Comparison of ENCODE assay signal across 26 cellular contexts in genomic region chr5:113490317-113490716, GRCh38. TPM values are rescaled to one million over a fixed set of nuclear protein-coding genes. Genes with fewer than 3 reads are reported as not detected.
DNase-seq lines count a peak whose midpoint lies in the region; ATAC-seq, FAIRE-seq and TF ChIP-seq lines count a peak whose summit lies in the region.
"Had no signal": no experiment of that assay in that cellular context is flagged by ENCODE, and none has a peak within 500 bp of the region (broad histone marks: within the 10 kb centered on the region; RNA-seq: fewer than 3 reads in every experiment).

No MANE protein-coding gene starts in this region.

- H3K36me3 ChIP-seq in breast epithelium (no peaks in the 10 kb centered on the region), astrocyte (ENCODE audit: insufficient read depth, low read length) (no peaks in the 10 kb centered on the region), suprapubic skin (no peaks in the 10 kb centered on the region)
- H3K36me3 ChIP-seq: BLaER1, HAP-1 had no signal

- H2AFZ ChIP-seq in astrocyte (ENCODE audit: low read depth, low read length), result no peak overlapping the region

- intact Hi-C loops in MCF 10A (cut with micrococcal nuclease) (no loop called here), breast epithelium (cut with DNase I; ENCODE audit: low total_unique reads) (no loop called here)

- H3K9me3 Mint-ChIP-seq in MCF 10A (ENCODE audit: unreplicated experiment) (no peaks in the 10 kb centered on the region), astrocyte (ENCODE audit: unreplicated experiment) (peaks cover 21% of the 10 kb centered on the region), osteocyte (ENCODE audit: unreplicated experiment) (peaks cover 7% of the 10 kb centered on the region)

- no peak for FAIRE-seq in astrocyte (lab: Jason Lieb, UNC)
- FAIRE-seq: A549, GM12878, GM19239 had no signal

- ATAC-seq in GM19395 (IDR thresholded peaks at IDR 0.05; ENCODE audit: unreplicated experiment), result no peak
- ATAC-seq in HG03571 (IDR thresholded peaks at IDR 0.05; ENCODE audit: unreplicated experiment), result no peak
- ATAC-seq: A549, GM12878 had no signal

- CTCF ChIA-PET in MCF 10A (lab: Yijun Ruan, JAX), result interaction anchor here (1.1 to 5.6 kb wide), 3 partner anchors 17 to 111 kb away, joined by 3 to 40 read pairs (median 7); partner anchors contain the start of gene YTHDC2

- no peaks in the 10 kb centered on the region for H3K27me3 ChIP-seq in breast epithelium
- H3K27me3 ChIP-seq in astrocyte (ENCODE audit: insufficient read depth, low read length), result no peaks in the 10 kb centered on the region
- H3K27me3 ChIP-seq in suprapubic skin, result peaks cover 11% of the 10 kb centered on the region

- H3K4me1 Mint-ChIP-seq in MCF 10A (ENCODE audit: insufficient read depth, unreplicated experiment), result peaks cover 24% of the 10 kb centered on the region
- H3K4me1 Mint-ChIP-seq in astrocyte (ENCODE audit: low read depth, unreplicated experiment), result peaks cover 25% of the 10 kb centered on the region
- H3K4me1 Mint-ChIP-seq in osteocyte (ENCODE audit: unreplicated experiment), result peaks cover 23% of the 10 kb centered on the region

- H3K27me3 Mint-ChIP-seq in MCF 10A (ENCODE audit: insufficient read depth, unreplicated experiment) (no peaks in the 10 kb centered on the region), astrocyte (ENCODE audit: low read depth, unreplicated experiment) (peaks cover 5% of the 10 kb centered on the region), osteocyte (ENCODE audit: unreplicated experiment) (no peaks in the 10 kb centered on the region)

- H3K36me3 Mint-ChIP-seq in MCF 10A (ENCODE audit: insufficient read depth, unreplicated experiment) (peaks cover 7% of the 10 kb centered on the region), astrocyte (ENCODE audit: low read depth, unreplicated experiment) (peaks cover 11% of the 10 kb centered on the region), osteocyte (ENCODE audit: unreplicated experiment) (no peaks in the 10 kb centered on the region)

- TF ChIP-seq EP300 in suprapubic skin (IDR thresholded peaks at IDR 0.05), result no peak

- POLR2A ChIA-PET in MCF 10A (lab: Yijun Ruan, JAX), result interaction anchor here (0.9 to 3.7 kb wide), 7 partner anchors 11 to 494 kb away, joined by 3 to 37 read pairs (median 5); partner anchors contain the start of gene YTHDC2

- no peaks in the 10 kb centered on the region for H3K4me1 ChIP-seq in breast epithelium
- H3K4me1 ChIP-seq in astrocyte (ENCODE audit: insufficient read depth, low read length), result peaks cover 21% of the 10 kb centered on the region
- H3K4me1 ChIP-seq in suprapubic skin, result peaks cover 27% of the 10 kb centered on the region

- H3K4me3 Mint-ChIP-seq in MCF 10A (ENCODE audit: unreplicated experiment), result no peak overlapping the region
- no peak overlapping the region for H3K4me3 Mint-ChIP-seq in astrocyte (ENCODE audit: unreplicated experiment)
- no peak overlapping the region for H3K4me3 Mint-ChIP-seq in osteocyte (ENCODE audit: unreplicated experiment)
- H3K4me3 Mint-ChIP-seq: CD8-positive, alpha-beta T cell had no signal

- no peak overlapping the region for H3K9ac ChIP-seq in astrocyte (ENCODE audit: low read length)
- H3K9ac ChIP-seq: BLaER1, GM23248 had no signal

- H3K79me2 ChIP-seq in astrocyte (ENCODE audit: insufficient read depth, low read length), result peaks cover 2% of the 10 kb centered on the region

- BruUV-seq in MCF 10A (replicated peaks; lab: Mats Ljungman, UMichigan), result no TSS peak

- H3K4me3 ChIP-seq in breast epithelium (no peak overlapping the region), astrocyte (ENCODE audit: insufficient read depth, low read depth, low read length) (no peak overlapping the region), suprapubic skin (no peak overlapping the region)
- H3K4me3 ChIP-seq: A549, BLaER1, GM12878, GM23248, HAP-1 had no signal

- H3K4me2 ChIP-seq in astrocyte (ENCODE audit: low read length), result no peak overlapping the region
- H3K4me2 ChIP-seq: A549 had no signal

- H3K27ac Mint-ChIP-seq in MCF 10A (ENCODE audit: low read depth, unreplicated experiment) (peak overlapping the region; percentile 82), astrocyte (ENCODE audit: unreplicated experiment) (peak overlapping the region; percentile 98), osteocyte (ENCODE audit: unreplicated experiment) (no peak overlapping the region)
- H3K27ac Mint-ChIP-seq: CD8-positive, alpha-beta T cell; IgD-negative memory B cell had no signal

- WGBS in suprapubic skin, result 100% methylated on average over 3 of the region's 3 CpGs

- H4K20me1 ChIP-seq in astrocyte (ENCODE audit: insufficient read depth, low read length), result peaks cover 6% of the 10 kb centered on the region
- H4K20me1 ChIP-seq: BLaER1 had no signal

- H3K27ac ChIP-seq in breast epithelium (no peak overlapping the region), astrocyte (ENCODE audit: low read depth, low read length) (no peak overlapping the region), epithelial cell of prostate (peak overlapping the region; percentile 80), suprapubic skin (peak overlapping the region; percentile 72)
- H3K27ac ChIP-seq: 22Rv1, A549, BLaER1, HL-60 had no signal

- H3K9me3 ChIP-seq in breast epithelium (peaks cover 0 to 10% of the 10 kb centered on the region in 2 donors), astrocyte (ENCODE audit: insufficient read depth, low read depth, low read length) (peaks cover 7% of the 10 kb centered on the region), suprapubic skin (no peaks in the 10 kb centered on the region)

- DNase-seq in MCF 10A (ENCODE audit: unreplicated experiment), result no peak
- DNase-seq in breast epithelium (ENCODE audit: low spot score in 2 of 2), result no peak
- no peak for DNase-seq in astrocyte (ENCODE audit: low read depth)
- DNase-seq in epithelial cell of prostate (ENCODE audit: low read depth, low spot score), result no peak
- no peak for DNase-seq in suprapubic skin (ENCODE audit: low spot score in 2 of 2)
- no peak for DNase-seq in osteocyte (ENCODE audit: extremely low spot score, unreplicated experiment)
- DNase-seq: AML-193; Calu3; CD8-positive, alpha-beta T cell; DMS53; DND-41; EL; GM23248 had no signal

- TF ChIP-seq POLR2A in breast epithelium (IDR thresholded peaks at IDR 0.05) (no peak), suprapubic skin (IDR thresholded peaks at IDR 0.05) (no peak)

- no peak for TF ChIP-seq CTCF in MCF 10A (IDR thresholded peaks at IDR 0.05; ENCODE audit: unreplicated experiment)
- TF ChIP-seq CTCF in breast epithelium (IDR thresholded peaks at IDR 0.05), result no peak
- no peak for TF ChIP-seq CTCF in astrocyte (IDR thresholded peaks at IDR 0.05; ENCODE audit: insufficient read depth, low read depth, low read length)
- TF ChIP-seq CTCF in suprapubic skin (IDR thresholded peaks at IDR 0.05), result no peak
- TF ChIP-seq CTCF in osteocyte (IDR thresholded peaks at IDR 0.05), result no peak

RNA-seq across cellular contexts. Expression of gene MCC, which starts 2.1 kb away (rescaled TPM):
- 25.3 and 28.2 TPM in 2 replicates for total RNA-seq in MCF 10A (2022)
- 10 to 100 TPM; 24.3 to 46.5 (median 29.4) TPM for total RNA-seq in breast epithelium
- 26.9 and 27.2 TPM in 2 replicates for total RNA-seq in astrocyte
- 100 to 1,000 TPM in 1 of 4 donors, 10 to 100 TPM in 3; 67.7 to 105 (median 86.6) TPM for total RNA-seq in suprapubic skin
- total RNA-seq in osteocyte, result 13.0 and 14.0 TPM in 2 replicates

RNA-seq across cellular contexts. Expression of gene YTHDC2, which starts 23.2 kb away (rescaled TPM):
- 22.2 and 24.6 TPM in 2 replicates for total RNA-seq in MCF 10A (2022)
- total RNA-seq in breast epithelium, result 10 to 100 TPM; 22.4 to 49.2 (median 40.0) TPM
- total RNA-seq in astrocyte, result 21.2 and 23.5 TPM in 2 replicates
- total RNA-seq in suprapubic skin, result 10 to 100 TPM; 13.4 to 61.7 (median 17.8) TPM
- total RNA-seq in osteocyte, result 21.7 and 22.7 TPM in 2 replicates

RNA-seq across cellular contexts. Expression of gene TSSK1B, which starts 55.5 kb away (rescaled TPM):
- 0.35 and 0.39 TPM in 2 replicates for total RNA-seq in MCF 10A (2022)
- total RNA-seq in breast epithelium, result under 1 TPM; 0.32 to 0.73 (median 0.33) TPM
- 0.20 and 0.41 TPM in 2 replicates for total RNA-seq in astrocyte
- 1 to 10 TPM in 2 of 4 donors, under 1 TPM in 1, not detected in 1; 0.42 to 3.9 (median 2.8) TPM for total RNA-seq in suprapubic skin
- 0.21 and 0.42 TPM in 2 replicates for total RNA-seq in osteocyte
- total RNA-seq: Calu3; CD8-positive, alpha-beta T cell; G401; GM12878; GM23248; H4; HT1080 had no signal

Comparison
In these comparisons a context has a peak if more than half of its experiments do, and no peak if none do; other contexts are left out.
1. H3K27ac ChIP-seq: peak in epithelial cell of prostate (single experiment) and suprapubic skin (single experiment); none in breast epithelium (0 of 2) and astrocyte (single experiment).